Comparison of ENCODE assay signal across 8 cellular contexts in the genomic region with DNA sequence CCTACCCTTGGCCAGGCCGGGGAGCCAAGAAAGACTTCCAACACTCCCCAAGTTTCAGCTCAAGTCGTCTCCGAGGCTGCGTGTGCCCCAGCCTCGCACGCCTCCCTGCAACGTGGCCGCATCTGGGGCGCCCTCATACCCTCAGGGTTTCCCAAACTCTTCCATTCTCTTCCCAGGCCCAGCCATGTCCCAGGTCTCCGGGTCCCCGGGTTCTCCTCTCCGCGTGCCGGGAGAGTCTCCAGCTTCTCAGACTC. TPM values are rescaled to one million over a fixed set of nuclear protein-coding genes. Genes with fewer than 3 reads are reported as not detected.
DNase-seq lines count a peak whose midpoint lies in the region; ATAC-seq and TF ChIP-seq lines count a peak whose summit lies in the region.

No MANE protein-coding gene starts in this region.

- H3K27ac ChIP-seq in 22Rv1 (peak overlapping the region; percentile 64; the same call in 1 of the 2 replicates), lower lobe of right lung (peak overlapping the region; percentile 84), vagina (peak overlapping the region; percentile 53)

- H3K4me3 ChIP-seq in adipocyte (ENCODE audit: low read length) (peak overlapping the region; percentile 81), lower lobe of right lung (peak overlapping the region; percentile 64), vagina (peak overlapping the region; percentile 55 to 59)

- DNase-seq in adipocyte (ENCODE audit: low read depth) (no peak), lower lobe of right lung (no peak), vagina (ENCODE audit: extremely low spot score in 2 of 2) (no peak), NCI-H345 (lab: John Stamatoyannopoulos, UW) (no peak), GM20000 (ENCODE audit: low spot score) (no peak)

- H3K4me1 ChIP-seq in adipocyte (ENCODE audit: control insufficient read depth, insufficient read depth, low read length) (no peaks in the 10 kb centered on the region), lower lobe of right lung (peaks cover 5% of the 10 kb centered on the region), vagina (peaks cover 8% of the 10 kb centered on the region)

- H3K9me3 ChIP-seq in adipocyte (ENCODE audit: control insufficient read depth, low read length) = no peaks in the 10 kb centered on the region
- no peaks in the 10 kb centered on the region for H3K9me3 ChIP-seq in lower lobe of right lung
- H3K9me3 ChIP-seq in vagina = no peaks in the 10 kb centered on the region

- TF ChIP-seq CTCF in 22Rv1 (IDR thresholded peaks at IDR 0.05) (no peak), lower lobe of right lung (IDR thresholded peaks at IDR 0.05) (no peak), vagina (IDR thresholded peaks at IDR 0.05) (no peak), GM20000 (IDR thresholded peaks at IDR 0.05; ENCODE audit: extremely low read depth, missing control alignments) (no peak)

- H3K27me3 ChIP-seq in adipocyte (replicated peaks; ENCODE audit: control insufficient read depth, insufficient read depth, low read length) (peaks cover 11% of the 10 kb centered on the region), lower lobe of right lung (ENCODE audit: low read depth) (no peaks in the 10 kb centered on the region), vagina (no peaks in the 10 kb centered on the region)

- peak; percentile 27 for ATAC-seq in GM18907 (IDR thresholded peaks at IDR 0.05; ENCODE audit: unreplicated experiment)
- ATAC-seq in HG03103 (IDR thresholded peaks at IDR 0.05; ENCODE audit: low read depth, unreplicated experiment) = peak; percentile 19
- ATAC-seq in lower lobe of right lung = peak in 1 of 2 donors; percentile 25

- no peak for TF ChIP-seq POLR2A in vagina (IDR thresholded peaks at IDR 0.05)

- H3K36me3 ChIP-seq in adipocyte (ENCODE audit: control insufficient read depth, insufficient read depth, low read length, severe bottlenecking) (no peaks in the 10 kb centered on the region), lower lobe of right lung (no peaks in the 10 kb centered on the region), vagina (no peaks in the 10 kb centered on the region)

- intact Hi-C loops in lower lobe of right lung (cut with DNase I) (no loop called here), vagina (cut with DNase I) (no loop called here)

- peak overlapping the region; percentile 18 for H3K9ac ChIP-seq in adipocyte (ENCODE audit: low read length)

RNA-seq across cellular contexts. Expression of a gene that starts 0.3 kb away (rescaled TPM):
- total RNA-seq in lower lobe of right lung = 10.6 TPM
- 18.9 TPM for total RNA-seq in vagina
